ENCODE assay signal across 1 cellular context in genomic region chr11:44780940-44781631, GRCh38.
TF ChIP-seq lines count a peak whose summit lies in the region.

No MANE protein-coding gene starts in this region.

TF ChIP-seq in K562, 482 proteins besides CTCF, POLR2A, EP300 and RAD21 (continued from another document and continues in another):
- TF ChIP-seq GTF3C2 (IDR thresholded peaks at IDR 0.05; ENCODE audit: borderline replicate concordance, extremely low read depth, insufficient read length) (no peak), CEBPG (CRISPR knock-in tag; IDR thresholded peaks at IDR 0.05) (peak; percentile 91), CEBPG (tag; conservative IDR thresholded peaks at IDR 0.05 in 1 of 2, IDR thresholded peaks at IDR 0.05 in 1 of 2) (peak; percentile 92 to 94), JUND (IDR thresholded peaks at IDR 0.05; ENCODE audit: borderline replicate concordance, low read depth, low read length) (peak; percentile 84), JUND (tag; IDR thresholded peaks at IDR 0.05; ENCODE audit: borderline replicate concordance, low read depth, low read length) (peak; percentile 66; the same call in 1 of the 3 replicates), NBN (IDR thresholded peaks at IDR 0.05; ENCODE audit: low read depth) (peak; percentile 53; the same call in 1 of the 2 replicates), MAFG (tag; conservative IDR thresholded peaks at IDR 0.05) (peak; percentile 100), PPARD (CRISPR knock-in tag; IDR thresholded peaks at IDR 0.05) (no peak), ZNF444 (CRISPR knock-in tag; IDR thresholded peaks at IDR 0.05) (no peak), MYBL2 (IDR thresholded peaks at IDR 0.05; ENCODE audit: low read depth) (no peak), MYBL2 (CRISPR knock-in tag; IDR thresholded peaks at IDR 0.05; ENCODE audit: borderline replicate concordance) (no peak), MAFK (IDR thresholded peaks at IDR 0.05; ENCODE audit: low read length) (peak; percentile 100), ZNF584 (CRISPR knock-in tag; IDR thresholded peaks at IDR 0.05; ENCODE audit: low read depth) (peak; percentile 77), NR2F6 (CRISPR knock-in tag; IDR thresholded peaks at IDR 0.05) (no peak), HLTF (IDR thresholded peaks at IDR 0.05) (no peak), TAF7 (tag; IDR thresholded peaks at IDR 0.05) (0 out of 2 replicates have a peak, but pooled peaks have one; percentile 17), CREB1 (IDR thresholded peaks at IDR 0.05) (peak; percentile 58; the same call in 1 of the 2 replicates), CREB1 (CRISPR knock-in tag; IDR thresholded peaks at IDR 0.05) (no peak), GATA2 (CRISPR knock-in tag; IDR thresholded peaks at IDR 0.05) (peak; percentile 96), SRSF7 (optimal IDR thresholded peaks at IDR 0.05; ENCODE audit: low read depth, low read length) (no peak), ZNF354B (CRISPR knock-in tag; IDR thresholded peaks at IDR 0.05) (no peak), SIN3A (IDR thresholded peaks at IDR 0.05; ENCODE audit: borderline replicate concordance in 2 of 2, control insufficient read depth in 1 of 2, low read depth in 2 of 2, low read length in 2 of 2) (no peak), ZNF41 (CRISPR knock-in tag; conservative IDR thresholded peaks at IDR 0.05) (no peak), SMAD2 (IDR thresholded peaks at IDR 0.05; ENCODE audit: low read depth, low read length) (no peak), HDAC2 (IDR thresholded peaks at IDR 0.05) (peak; percentile 87), ILF3 (IDR thresholded peaks at IDR 0.05; ENCODE audit: borderline replicate concordance) (0 out of 2 replicates have a peak, but pooled peaks have one; percentile 46), SFPQ (IDR thresholded peaks at IDR 0.05; ENCODE audit: low read depth, low read length) (no peak), GTF2E2 (tag; IDR thresholded peaks at IDR 0.05) (peak; percentile 47; the same call in 1 of the 2 replicates), POLR3G (IDR thresholded peaks at IDR 0.05; ENCODE audit: extremely low read depth, insufficient read length, insufficient replicate concordance) (no peak), FIP1L1 (IDR thresholded peaks at IDR 0.05; ENCODE audit: low read depth, low read length, poor library complexity, severe bottlenecking) (no peak), VEZF1 (CRISPR knock-in tag; IDR thresholded peaks at IDR 0.05) (peak; percentile 66), PREB (CRISPR knock-in tag; IDR thresholded peaks at IDR 0.05) (no peak), TBP (optimal IDR thresholded peaks at IDR 0.05; ENCODE audit: low read depth, low read length) (peak; percentile 8), MTF1 (CRISPR knock-in tag; IDR thresholded peaks at IDR 0.05; ENCODE audit: borderline replicate concordance) (no peak), PYGO2 (tag; IDR thresholded peaks at IDR 0.05) (no peak), PML (IDR thresholded peaks at IDR 0.05; ENCODE audit: low read length) (peak; percentile 95), SMARCE1 (IDR thresholded peaks at IDR 0.05) (peak; percentile 90), PHB2 (IDR thresholded peaks at IDR 0.05; ENCODE audit: low read depth) (peak; percentile 67; the same call in 1 of the 2 replicates), XRCC4 (IDR thresholded peaks at IDR 0.05; ENCODE audit: extremely low read depth, insufficient read depth, insufficient read length) (no peak), CBX5 (IDR thresholded peaks at IDR 0.05; ENCODE audit: borderline replicate concordance, low read depth) (no peak), ZNF695 (CRISPR knock-in tag; IDR thresholded peaks at IDR 0.05) (no peak), KDM2B (CRISPR knock-in tag; IDR thresholded peaks at IDR 0.05) (no peak), RBM34 (IDR thresholded peaks at IDR 0.05; ENCODE audit: borderline replicate concordance, insufficient read depth, low read length) (no peak), TEAD4 (IDR thresholded peaks at IDR 0.05; ENCODE audit: low read length) (peak; percentile 97), TEAD4 (CRISPR knock-in tag; IDR thresholded peaks at IDR 0.05; ENCODE audit: borderline replicate concordance) (no peak), E2F1 (CRISPR knock-in tag; IDR thresholded peaks at IDR 0.05) (no peak), HDAC1 (IDR thresholded peaks at IDR 0.05) (peak in 1 of 2 experiments; percentile 71; a peak in 3 of 4 replicates), ZNF511 (CRISPR knock-in tag; IDR thresholded peaks at IDR 0.05) (no peak), EHMT2 (IDR thresholded peaks at IDR 0.05) (peak; percentile 83), PCBP1 (IDR thresholded peaks at IDR 0.05; ENCODE audit: low read depth, low read length, poor library complexity, severe bottlenecking) (no peak), CBX3 (IDR thresholded peaks at IDR 0.05; ENCODE audit: borderline replicate concordance in 1 of 2, low read length in 2 of 2) (peak in 1 of 2 experiments; percentile 57; a peak in 1 of 3 replicates), SMARCB1 (IDR thresholded peaks at IDR 0.05; ENCODE audit: insufficient read length, low read depth) (no peak), ZNF280B (CRISPR knock-in tag; IDR thresholded peaks at IDR 0.05) (no peak), KLF6 (CRISPR knock-in tag; IDR thresholded peaks at IDR 0.05; ENCODE audit: borderline replicate concordance) (no peak)
